ENCODE assay signal across 8 cellular contexts in the genomic region with DNA sequence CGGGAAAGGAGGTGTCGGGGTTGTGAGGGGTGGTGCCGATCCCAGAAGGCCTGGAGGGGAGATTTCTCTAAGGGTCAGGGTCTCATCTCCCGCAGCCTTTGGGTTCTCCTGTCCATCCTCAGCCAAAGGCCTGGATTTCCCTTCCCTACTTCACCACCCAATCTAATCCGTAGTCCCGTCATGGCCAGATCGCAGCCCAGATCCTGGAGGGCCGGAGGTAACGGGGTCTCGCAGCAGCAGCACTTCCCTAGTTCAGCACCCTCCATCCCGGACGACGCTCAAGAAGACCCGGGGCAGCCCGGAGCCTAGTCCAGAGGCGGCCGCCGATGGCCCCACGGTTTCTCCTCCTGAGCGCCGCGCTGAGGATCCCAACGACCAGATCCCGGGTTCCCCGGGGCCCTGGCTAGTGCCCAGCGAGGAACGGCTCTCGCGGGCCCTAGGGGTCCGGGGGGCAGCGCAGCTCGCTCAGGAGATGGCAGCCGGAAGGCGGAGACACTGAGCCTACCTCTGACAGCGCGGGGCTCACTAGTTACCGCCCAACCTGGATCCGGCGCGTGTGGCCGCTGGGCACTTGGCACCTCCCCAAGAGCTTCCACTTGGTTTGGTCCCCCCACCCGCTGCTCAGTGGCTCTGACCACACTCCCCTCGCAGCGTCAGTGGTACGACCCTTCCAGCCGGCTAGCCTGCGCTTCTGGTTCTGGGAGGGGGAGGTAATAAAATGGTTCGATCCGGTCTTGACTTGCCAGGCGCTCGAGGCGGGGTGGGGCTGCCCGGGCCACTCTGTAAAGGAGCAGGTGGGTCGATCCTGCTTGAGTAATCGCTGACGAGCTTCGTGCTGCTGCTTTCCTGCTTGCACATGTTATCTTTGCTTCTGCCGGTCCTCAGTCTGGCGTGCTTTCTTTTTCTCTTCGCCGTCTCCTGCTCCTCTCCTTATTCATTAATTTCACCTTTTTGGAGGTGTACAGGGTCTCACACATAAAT. TPM values are rescaled to one million over a fixed set of nuclear protein-coding genes. Genes with fewer than 3 reads are reported as not detected.
A peak's percentile ranks its signal among the peaks of the same experiment; 100 is the strongest.
DNase-seq lines count a peak whose midpoint lies in the region; ATAC-seq, FAIRE-seq and TF ChIP-seq lines count a peak whose summit lies in the region.

No MANE protein-coding gene starts in this region.

- no peaks in the 10 kb centered on the region for H3K4me1 ChIP-seq in kidney (ENCODE audit: control insufficient read depth in 1 of 2, insufficient read depth in 1 of 2, low read depth in 1 of 2, low read length in 2 of 2)

- peak; percentile 30 for ATAC-seq in GM21786 (IDR thresholded peaks at IDR 0.05; ENCODE audit: unreplicated experiment)
- ATAC-seq in activated CD4-positive, CD25-positive, alpha-beta regulatory T cell treated with anti-CD3 and anti-CD28 coated beads, Interleukin-2, amount 50 U/mL, for 24 hours: peak; percentile 67 to 70
- ATAC-seq in GM18505 (IDR thresholded peaks at IDR 0.05; ENCODE audit: unreplicated experiment): no peak

- no peaks in the 10 kb centered on the region for H3K9me3 ChIP-seq in kidney (ENCODE audit: control insufficient read depth in 1 of 2, low read length in 2 of 2)

- peak overlapping the region; percentile 79 to 92 for H3K27ac ChIP-seq in kidney (ENCODE audit: low read depth in 2 of 2, low read length in 2 of 2)

- no peaks in the 10 kb centered on the region for H3K36me3 ChIP-seq in kidney (ENCODE audit: control insufficient read depth in 1 of 2, insufficient read depth in 2 of 2, low read length in 2 of 2)

- DNase-seq in CD1c-positive myeloid dendritic cell (ENCODE audit: extremely low spot score) (peak; percentile 73), NCI-H146 treated with DMSO at 0.1 percent for 48 hours (lab: John Stamatoyannopoulos, UW; ENCODE audit: unreplicated experiment) (peak; percentile 80), kidney (peak; percentile 95)
- peak; percentile 78 for DNase-seq in central memory CD4-positive, alpha-beta T cell
- peak; percentile 54 to 68 for DNase-seq in stimulated activated CD4-positive, alpha-beta T cell treated with anti-CD3 and anti-CD28 coated beads, Interleukin-15, amount 100 ng/mL, for 48 hours (ENCODE audit: low read depth in 2 of 2)

- TF ChIP-seq POLR2A in GM18505 (IDR thresholded peaks at IDR 0.05; ENCODE audit: borderline replicate concordance, extremely low read depth, insufficient read depth, insufficient read length): no peak

- H3K4me3 ChIP-seq in kidney (ENCODE audit: low read length in 2 of 2): peak overlapping the region; percentile 39 to 48

- H3K9ac ChIP-seq in kidney (ENCODE audit: low read length in 2 of 2): peak overlapping the region in 1 of 2 donors; percentile 40

- no peak for FAIRE-seq in kidney (lab: Jason Lieb, UNC)

- TF ChIP-seq CTCF in kidney (IDR thresholded peaks at IDR 0.05; ENCODE audit: borderline replicate concordance, extremely low read depth, insufficient read depth): no peak

- intact Hi-C loops in kidney (cut with DNase I): no loop called here

RNA-seq across cellular contexts. Expression of a gene that starts 3.6 kb away (rescaled TPM):
- total RNA-seq in kidney: 11.6 TPM
- 34.0 TPM for polyA plus RNA-seq in kidney (ENCODE audit: insufficient read depth, low read depth, low replicate concordance)

RNA-seq across cellular contexts. Expression of a gene that starts 5.5 kb away (rescaled TPM):
- 139 TPM for total RNA-seq in kidney
- polyA plus RNA-seq in kidney (ENCODE audit: insufficient read depth, low read depth, low replicate concordance): 58.6 TPM

RNA-seq across cellular contexts. Expression of a gene that starts 20.0 kb away (rescaled TPM):
- 11.6 TPM for total RNA-seq in kidney
- 3.4 TPM for polyA plus RNA-seq in kidney (ENCODE audit: insufficient read depth, low read depth, low replicate concordance)

RNA-seq across cellular contexts. Expression of a gene that starts 33.8 kb away (rescaled TPM):
- total RNA-seq in kidney: 4.0 TPM
- polyA plus RNA-seq in kidney (ENCODE audit: insufficient read depth, low read depth, low replicate concordance): 7.2 TPM

RNA-seq across cellular contexts. Expression of a gene that starts 42.7 kb away (rescaled TPM):
- total RNA-seq in kidney: 20.4 TPM
- polyA plus RNA-seq in kidney (ENCODE audit: insufficient read depth, low read depth, low replicate concordance): 21.4 TPM
